In the genomic region with DNA sequence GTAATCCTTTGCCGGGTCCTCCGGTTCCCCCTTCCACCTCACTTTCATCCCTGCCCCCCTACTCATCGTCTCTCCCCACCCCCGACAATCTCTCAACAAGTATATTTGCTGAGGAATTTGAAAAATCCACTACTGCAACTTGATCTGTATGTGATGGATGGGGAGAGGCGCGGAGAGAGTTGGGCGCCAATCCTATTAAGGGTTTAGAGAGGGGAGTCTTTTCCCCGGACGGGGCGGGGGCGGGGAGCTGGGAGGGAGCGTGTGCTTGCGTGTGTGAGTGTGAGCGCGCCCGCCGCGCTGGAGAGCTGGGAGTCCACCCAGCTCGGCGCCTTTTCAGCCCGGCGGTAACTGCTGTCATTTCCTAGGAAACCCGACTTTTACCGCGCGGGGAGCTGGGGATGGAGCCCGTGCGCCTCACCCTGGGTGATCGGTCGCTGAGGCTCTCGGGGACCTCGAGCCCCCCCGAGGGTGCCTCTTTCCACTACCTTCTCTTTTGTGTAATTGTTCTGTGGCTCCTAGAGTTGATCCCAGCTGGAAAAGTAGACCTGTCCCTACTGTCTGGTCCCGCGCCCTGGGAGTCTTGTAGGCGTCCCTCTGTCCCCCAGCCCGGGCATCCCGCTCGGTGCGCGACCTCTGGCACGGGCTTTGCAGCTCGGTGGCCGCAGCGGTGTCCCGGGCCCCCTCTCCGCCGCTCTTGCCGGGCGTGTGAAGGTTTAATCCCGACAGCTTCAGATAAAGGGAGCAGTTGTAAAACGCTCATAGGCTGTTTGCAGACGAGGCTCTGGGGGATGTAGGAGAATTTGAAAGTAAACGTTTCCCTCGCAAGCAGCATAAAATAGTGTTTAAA, we compare ENCODE assay signal across 7 cellular contexts. TPM values are rescaled to one million over a fixed set of nuclear protein-coding genes. Genes with fewer than 3 reads are reported as not detected.
DNase-seq lines count a peak whose midpoint lies in the region; ATAC-seq and TF ChIP-seq lines count a peak whose summit lies in the region.

No MANE protein-coding gene starts in this region.

- H3K9ac ChIP-seq in NT2/D1 (ENCODE audit: insufficient read length, low read depth) = peak overlapping the region; percentile 95

- H3K27me3 Mint-ChIP-seq in naive thymus-derived CD4-positive, alpha-beta T cell = peaks cover 57 to 77% (median 66%) of the 10 kb centered on the region in 5 donors

- no peak overlapping the region for H3K27ac Mint-ChIP-seq in naive thymus-derived CD4-positive, alpha-beta T cell

- peaks cover 0 to 4% (median 0%) of the 10 kb centered on the region in 5 donors for H3K36me3 Mint-ChIP-seq in naive thymus-derived CD4-positive, alpha-beta T cell

- H3K4me1 ChIP-seq in NT2/D1 (ENCODE audit: insufficient read depth, insufficient read length) (peaks cover 13% of the 10 kb centered on the region), esophagus squamous epithelium (peaks cover 20 to 71% (median 25%) of the 10 kb centered on the region in 3 donors)
- H3K4me1 ChIP-seq in naive thymus-derived CD4-positive, alpha-beta T cell (ENCODE audit: control insufficient read depth in 2 of 2, insufficient read depth in 2 of 2, low read length in 2 of 2) = no peaks in the 10 kb centered on the region

- WGBS in esophagus squamous epithelium, 2 donors = 0 to 4% methylated on average over 11 to 29 of the region's 55 CpGs

- intact Hi-C loops in esophagus squamous epithelium (cut with DNase I) = no loop called here
- intact Hi-C loops in naive thymus-derived CD4-positive, alpha-beta T cell (cut with micrococcal nuclease) = no loop called here

- no peak for TF ChIP-seq CTCF in esophagus squamous epithelium (IDR thresholded peaks at IDR 0.05)

- CTCF ChIA-PET in naive thymus-derived CD4-positive, alpha-beta T cell (lab: Charles Lee) = no interaction called here

- H3K27me3 ChIP-seq in NT2/D1 (ENCODE audit: insufficient read depth, insufficient read length) (no peaks in the 10 kb centered on the region), esophagus squamous epithelium (peaks cover 2 to 98% (median 13%) of the 10 kb centered on the region in 4 donors)
- H3K27me3 ChIP-seq in naive thymus-derived CD4-positive, alpha-beta T cell (ENCODE audit: control insufficient read depth in 2 of 2, insufficient read depth in 2 of 2, low read length in 2 of 2) = no peaks in the 10 kb centered on the region

- POLR2A ChIA-PET in naive thymus-derived CD4-positive, alpha-beta T cell (lab: Charles Lee) = no interaction called here

- ATAC-seq in naive thymus-derived CD4-positive, alpha-beta T cell = no peak
- no peak for ATAC-seq in activated CD4-positive, CD25-positive, alpha-beta regulatory T cell treated with anti-CD3 and anti-CD28 coated beads, Interleukin-2, amount 50 U/mL, for 24 hours

- H3K36me3 ChIP-seq in NT2/D1 (ENCODE audit: insufficient read depth, insufficient read length, low read length) (peaks cover 10% of the 10 kb centered on the region), esophagus squamous epithelium (no peaks in the 10 kb centered on the region)
- H3K36me3 ChIP-seq in naive thymus-derived CD4-positive, alpha-beta T cell (ENCODE audit: control insufficient read depth in 2 of 3, insufficient read depth in 3 of 3, low read length in 3 of 3) = no peaks in the 10 kb centered on the region

- peak overlapping the region; percentile 68 to 82 (median 81) for H3K27ac ChIP-seq in esophagus squamous epithelium
- no peak overlapping the region for H3K27ac ChIP-seq in naive thymus-derived CD4-positive, alpha-beta T cell (ENCODE audit: low read depth, low read length)

- no peak for TF ChIP-seq POLR2A in esophagus squamous epithelium (IDR thresholded peaks at IDR 0.05)

- no peaks in the 10 kb centered on the region for H3K9me3 ChIP-seq in NT2/D1 (ENCODE audit: insufficient read depth, low read length)
- H3K9me3 ChIP-seq in esophagus squamous epithelium = no peaks in the 10 kb centered on the region
- H3K9me3 ChIP-seq in naive thymus-derived CD4-positive, alpha-beta T cell (ENCODE audit: control insufficient read depth in 2 of 3, low read length in 3 of 3) = no peaks in the 10 kb centered on the region

- H3K4me1 Mint-ChIP-seq in naive thymus-derived CD4-positive, alpha-beta T cell = peaks cover 0 to 20% (median 8%) of the 10 kb centered on the region in 7 donors

- H3K4me3 ChIP-seq in NT2/D1 (ENCODE audit: insufficient read length, low read depth) = peak overlapping the region; percentile 81
- peak overlapping the region; percentile 35 to 77 (median 52) for H3K4me3 ChIP-seq in esophagus squamous epithelium
- no peak overlapping the region for H3K4me3 ChIP-seq in naive thymus-derived CD4-positive, alpha-beta T cell (ENCODE audit: low read length)

- H3K9me3 Mint-ChIP-seq in naive thymus-derived CD4-positive, alpha-beta T cell = peaks cover 0 to 3% (median 0%) of the 10 kb centered on the region in 11 donors

- H3K4me3 Mint-ChIP-seq in naive thymus-derived CD4-positive, alpha-beta T cell = peak overlapping the region in 6 of 10 donors; percentile 17 to 71 (median 43)

- DNase-seq in H4 (ENCODE audit: low spot score) (peak; percentile 70), NT2/D1 (ENCODE audit: low read depth, low spot score) (peak; percentile 79), esophagus squamous epithelium (lab: John Stamatoyannopoulos, UW) (no peak)
- DNase-seq in naive thymus-derived CD4-positive, alpha-beta T cell = peak in 1 of 9 donors; percentile 16
- no peak for DNase-seq in activated CD4-positive, CD25-positive, alpha-beta regulatory T cell treated with anti-CD3 and anti-CD28 coated beads, Interleukin-2, amount 50 U/mL, for 72 hours
- no peak for DNase-seq in activated naive CD4-positive, alpha-beta T cell treated with Interleukin-2 at 50 U/mL for 16 hours

RNA-seq across cellular contexts. Expression of gene GLI2, which starts 1.5 kb away (rescaled TPM):
- 1.9 and 2.0 TPM in 2 replicates for total RNA-seq in H4 (2014; rRNA removed; shearing (Covaris generic))
- 1 to 10 TPM; 1.1 to 2.7 (median 1.9) TPM for total RNA-seq in esophagus squamous epithelium
- total RNA-seq in naive thymus-derived CD4-positive, alpha-beta T cell = 1 to 10 TPM in 1 of 5 experiments, not detected in 4; 1.6 TPM
- polyA plus RNA-seq in naive thymus-derived CD4-positive, alpha-beta T cell = not detected

Comparison
In these comparisons a context has a peak if more than half of its experiments do, and no peak if none do; other contexts are left out.
1. DNase-seq: peak in H4 (single experiment) and NT2/D1 (single experiment); none in esophagus squamous epithelium (single experiment), activated CD4-positive, CD25-positive, alpha-beta regulatory T cell treated with anti-CD3 and anti-CD28 coated beads, Interleukin-2, amount 50 U/mL, for 72 hours (single experiment) and activated naive CD4-positive, alpha-beta T cell treated with Interleukin-2 at 50 U/mL for 16 hours (single experiment).